17 cellular contexts compared by ENCODE assay signal in the genomic region with DNA sequence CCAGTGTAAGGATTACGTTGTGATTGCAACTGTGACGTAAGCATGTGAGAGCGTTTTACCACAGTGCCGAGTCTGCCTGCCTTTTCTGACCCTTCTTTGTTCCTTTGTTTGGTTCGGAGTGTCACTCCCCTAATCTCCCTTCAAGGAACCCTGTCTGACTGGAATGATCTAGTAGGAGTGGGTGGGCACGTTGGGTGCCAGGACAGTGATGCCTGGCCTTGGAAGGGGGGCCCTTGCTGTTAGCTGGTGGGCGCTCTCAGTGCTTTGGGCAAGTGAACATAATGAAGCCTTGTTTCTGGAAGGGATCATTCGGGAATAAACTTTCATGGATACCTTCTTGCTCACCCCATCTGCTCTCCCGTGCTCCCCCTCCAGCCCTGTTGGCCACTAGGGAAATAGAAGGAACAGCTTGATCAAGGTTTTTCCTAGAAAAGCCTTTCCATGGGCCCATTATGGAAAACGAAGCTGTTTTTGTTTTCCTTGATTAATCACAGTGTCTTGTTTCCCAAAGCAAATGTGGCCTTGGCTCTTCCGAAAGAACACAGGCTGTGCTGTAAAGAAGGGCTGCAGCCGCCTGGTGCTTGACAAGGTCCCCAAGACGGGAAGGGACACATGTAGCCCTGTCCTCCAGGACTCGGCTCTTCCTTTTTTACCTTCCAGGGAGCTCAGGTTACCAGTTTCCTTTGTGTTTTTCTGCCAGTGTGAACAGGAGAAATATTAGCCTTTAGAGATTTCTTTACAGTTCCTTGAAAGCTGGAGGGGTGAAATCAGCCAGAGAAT.
A peak's percentile ranks its signal among the peaks of the same experiment; 100 is the strongest.
DNase-seq lines count a peak whose midpoint lies in the region; ATAC-seq and TF ChIP-seq lines count a peak whose summit lies in the region.
"Had no signal": no experiment of that assay in that cellular context is flagged by ENCODE, and none has a peak within 500 bp of the region (broad histone marks: within the 10 kb centered on the region; RNA-seq: fewer than 3 reads in every experiment).

No MANE protein-coding gene starts in this region.

- no peaks in the 10 kb centered on the region for H3K36me3 Mint-ChIP-seq in T-cell
- H3K36me3 Mint-ChIP-seq: activated naive CD4-positive, alpha-beta T cell treated with anti-CD3 and anti-CD28 coated beads, Interleukin-2, amount 50 U/mL, for 24 hours; CD4-positive, CD25-positive, alpha-beta regulatory T cell had no signal

- DNase-seq in DMS 273 (lab: John Stamatoyannopoulos, UW; ENCODE audit: unreplicated experiment) (peak; percentile 42), DMS 273 treated with DMSO at 0.1 percent for 48 hours (lab: John Stamatoyannopoulos, UW) (no peak), adrenal gland (peak in 6 of 7 donors; percentile 57 to 78 (median 71)), medulla oblongata (ENCODE audit: extremely low spot score) (peak; percentile 49), sciatic nerve (ENCODE audit: low spot score) (no peak), T-cell (no peak)
- DNase-seq: activated CD8-positive, alpha-beta memory T cell treated with anti-CD3 and anti-CD28 coated beads, Interleukin-2, amount 50 U/mL, for 48 hours; CD4-positive, CD25-positive, alpha-beta regulatory T cell; cerebellar nuclear complex; MM.1S; spleen had no signal

- H3K4me1 Mint-ChIP-seq in T-cell, result peaks cover 0 to 7% (median 6%) of the 10 kb centered on the region in 3 donors

- no peaks in the 10 kb centered on the region for H3K27me3 ChIP-seq in adrenal gland
- H3K27me3 ChIP-seq: spleen had no signal

- H3K9me3 ChIP-seq in adrenal gland (replicated peaks in 1 of 3), result no peaks in the 10 kb centered on the region
- H3K9me3 ChIP-seq: spleen, thoracic aorta had no signal

- peak; percentile 73 for ATAC-seq in sciatic nerve
- no peak for ATAC-seq in HG03378 (IDR thresholded peaks at IDR 0.05; ENCODE audit: unreplicated experiment)
- no peak for ATAC-seq in GM18858 (IDR thresholded peaks at IDR 0.05; ENCODE audit: unreplicated experiment)
- no peak for ATAC-seq in T-cell (replicated peaks in 1 of 4)
- ATAC-seq: HCT116 had no signal

- POLR2A ChIA-PET in T-cell (lab: Charles Lee), result interaction anchor here in 1 of 2 donors (0.5 to 0.6 kb wide), 2 partner anchors 14 to 166 kb away, joined by 3 to 5 read pairs; no protein-coding TSS in a partner anchor

- no peaks in the 10 kb centered on the region for H3K27me3 Mint-ChIP-seq in T-cell
- H3K27me3 Mint-ChIP-seq: activated naive CD4-positive, alpha-beta T cell treated with anti-CD3 and anti-CD28 coated beads, Interleukin-2, amount 50 U/mL, for 24 hours; CD4-positive, CD25-positive, alpha-beta regulatory T cell had no signal

- peak overlapping the region in 4 of 5 donors; percentile 43 to 81 (median 67) for H3K27ac ChIP-seq in adrenal gland
- H3K27ac ChIP-seq: 22Rv1 had no signal

- peaks cover 21 to 36% of the 10 kb centered on the region in 2 donors for H3K4me1 ChIP-seq in adrenal gland (replicated peaks in 1 of 2)

- H3K4me3 Mint-ChIP-seq in T-cell, result no peak overlapping the region
- H3K4me3 Mint-ChIP-seq: activated naive CD4-positive, alpha-beta T cell treated with anti-CD3 and anti-CD28 coated beads, Interleukin-2, amount 50 U/mL, for 24 hours; CD4-positive, CD25-positive, alpha-beta regulatory T cell had no signal

- peak in 1 of 2 donors; percentile 39 for TF ChIP-seq POLR2A in adrenal gland (IDR thresholded peaks at IDR 0.05)

- no peak overlapping the region for H3K27ac Mint-ChIP-seq in T-cell
- H3K27ac Mint-ChIP-seq: activated naive CD4-positive, alpha-beta T cell treated with anti-CD3 and anti-CD28 coated beads, Interleukin-2, amount 50 U/mL, for 24 hours had no signal

- CTCF ChIA-PET in T-cell (lab: Charles Lee), result no interaction called here

- H3K4me3 ChIP-seq in adrenal gland, result no peak overlapping the region
- H3K4me3 ChIP-seq: spleen, thoracic aorta had no signal

- no peak for TF ChIP-seq CTCF in adrenal gland (IDR thresholded peaks at IDR 0.05)

- intact Hi-C loops in adrenal gland (cut with DNase I) (no loop called here), sciatic nerve (cut with DNase I) (no loop called here)

- no peaks in the 10 kb centered on the region for H3K9me3 Mint-ChIP-seq in T-cell
- H3K9me3 Mint-ChIP-seq: activated naive CD4-positive, alpha-beta T cell treated with anti-CD3 and anti-CD28 coated beads, Interleukin-2, amount 50 U/mL, for 24 hours had no signal

- no peaks in the 10 kb centered on the region for H3K36me3 ChIP-seq in adrenal gland (replicated peaks in 1 of 2)
- H3K36me3 ChIP-seq: spleen, thoracic aorta had no signal

- 33 to 47% (median 41%) methylated on average over 13 to 14 of the region's 14 CpGs for WGBS in adrenal gland, 4 donors

Comparison
In these comparisons a context has a peak if more than half of its experiments do, and no peak if none do; other contexts are left out.
1. DNase-seq: peak in DMS 273 (single experiment), adrenal gland (6 of 7) and medulla oblongata (single experiment); none in DMS 273 treated with DMSO at 0.1 percent for 48 hours (single experiment), sciatic nerve (single experiment) and T-cell (0 of 34).